1 cellular context compared by ENCODE assay signal in the genomic region with DNA sequence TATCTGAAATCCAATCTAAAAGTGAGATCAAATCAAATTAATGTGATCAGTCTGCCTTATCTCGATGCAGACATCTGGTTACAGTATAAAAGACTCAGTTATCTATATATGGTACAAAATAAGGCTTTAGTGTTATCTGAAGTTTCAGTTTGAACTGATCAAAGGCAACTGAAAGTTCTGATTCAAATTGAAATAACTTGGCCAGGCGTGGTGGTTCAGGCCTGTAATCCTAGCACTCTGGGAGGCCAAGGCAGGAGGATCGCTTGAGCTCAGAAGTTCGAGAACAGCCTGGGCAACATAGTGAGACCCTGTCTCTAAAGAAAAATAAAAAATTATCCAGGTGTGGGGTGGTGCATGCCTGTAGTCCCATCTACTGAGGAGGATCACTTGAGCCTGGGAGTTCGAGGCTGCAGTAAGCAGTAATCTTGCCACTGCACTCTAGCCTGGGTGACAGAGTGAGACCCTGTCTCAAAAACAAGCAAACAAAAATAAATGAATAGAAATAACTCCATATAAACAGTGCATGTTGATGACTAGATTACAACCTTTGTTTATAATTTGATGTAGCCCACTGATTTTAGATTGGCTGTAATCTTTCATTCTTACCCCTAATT.
TF ChIP-seq lines count a peak whose summit lies in the region.

No MANE protein-coding gene starts in this region.

TF ChIP-seq in GM12878, 131 proteins besides CTCF, POLR2A, EP300 and RAD21:
- TF ChIP-seq ETV6 (conservative IDR thresholded peaks at IDR 0.05 in 1 of 2, IDR thresholded peaks at IDR 0.05 in 1 of 2; ENCODE audit: borderline replicate concordance in 1 of 2, low read depth in 1 of 2) (0 out of 4 replicates have a peak, but pooled peaks of 1 of the 2 experiments have one; percentile 36), JUNB (IDR thresholded peaks at IDR 0.05) (peak; percentile 93), ATF2 (IDR thresholded peaks at IDR 0.05; ENCODE audit: low read length) (peak; percentile 56; the same call in 1 of the 2 replicates), IRF4 (IDR thresholded peaks at IDR 0.05; ENCODE audit: low read depth, low read length) (peak; percentile 84), ZBED1 (IDR thresholded peaks at IDR 0.05; ENCODE audit: borderline replicate concordance) (peak; percentile 76; the same call in 1 of the 2 replicates), NR2F1 (conservative IDR thresholded peaks at IDR 0.05) (peak; percentile 31; the same call in 1 of the 2 replicates), DPF2 (IDR thresholded peaks at IDR 0.05) (peak; percentile 90), PAX5 (IDR thresholded peaks at IDR 0.05; ENCODE audit: borderline replicate concordance, low read depth, low read length) (0 out of 2 replicates have a peak, but pooled peaks have one; percentile 13), MEF2A (IDR thresholded peaks at IDR 0.05; ENCODE audit: insufficient read depth, low read depth, low read length) (peak; percentile 91), TCF7 (IDR thresholded peaks at IDR 0.05; ENCODE audit: borderline replicate concordance) (peak; percentile 97), SRF (IDR thresholded peaks at IDR 0.05; ENCODE audit: low read depth in 2 of 2, low read length in 2 of 2) (0 out of 4 replicates have a peak, but pooled peaks of 1 of the 2 experiments have one; percentile 24), CREM (IDR thresholded peaks at IDR 0.05; ENCODE audit: low read depth) (peak; percentile 71; the same call in 1 of the 2 replicates), CBX5 (IDR thresholded peaks at IDR 0.05; ENCODE audit: low read depth) (peak; percentile 58; the same call in 1 of the 2 replicates), JUND (IDR thresholded peaks at IDR 0.05; ENCODE audit: low read depth, low read length) (peak; percentile 59; the same call in 1 of the 2 replicates), MEF2B (IDR thresholded peaks at IDR 0.05; ENCODE audit: partially characterized antibody, poor library complexity, severe bottlenecking) (peak; percentile 85), BCL3 (IDR thresholded peaks at IDR 0.05; ENCODE audit: borderline replicate concordance, insufficient read depth, low read depth, low read length, poor library complexity, severe bottlenecking) (peak; percentile 46), CHD4 (IDR thresholded peaks at IDR 0.05) (0 out of 2 replicates have a peak, but pooled peaks have one; percentile 59), IKZF1 (conservative IDR thresholded peaks at IDR 0.05) (peak; percentile 51; the same call in 1 of the 2 replicates), SMARCA5 (IDR thresholded peaks at IDR 0.05) (peak; percentile 77; the same call in 1 of the 2 replicates), BCL11A (IDR thresholded peaks at IDR 0.05; ENCODE audit: low read depth, low read length) (peak; percentile 43; the same call in 1 of the 2 replicates), IKZF2 (IDR thresholded peaks at IDR 0.05) (peak; percentile 41 to 49; a peak in 2 of 4 replicates), NFIC (IDR thresholded peaks at IDR 0.05; ENCODE audit: low read depth, low read length) (peak; percentile 71; the same call in 1 of the 2 replicates), EED (IDR thresholded peaks at IDR 0.05; ENCODE audit: low read depth) (peak; percentile 56; the same call in 1 of the 2 replicates), ZNF24 (IDR thresholded peaks at IDR 0.05) (peak; percentile 52; the same call in 1 of the 2 replicates), RUNX3 (IDR thresholded peaks at IDR 0.05; ENCODE audit: low read length) (peak; percentile 88), NBN (IDR thresholded peaks at IDR 0.05) (0 out of 2 replicates have a peak, but pooled peaks have one; percentile 21), MTA2 (IDR thresholded peaks at IDR 0.05; ENCODE audit: low read depth) (peak; percentile 65), FOXM1 (IDR thresholded peaks at IDR 0.05; ENCODE audit: low read depth, low read length) (peak; percentile 79), PML (IDR thresholded peaks at IDR 0.05; ENCODE audit: low read length) (0 out of 2 replicates have a peak, but pooled peaks have one; percentile 48), ZNF217 (IDR thresholded peaks at IDR 0.05) (peak; percentile 99)
- TF ChIP-seq, protein P1, sequence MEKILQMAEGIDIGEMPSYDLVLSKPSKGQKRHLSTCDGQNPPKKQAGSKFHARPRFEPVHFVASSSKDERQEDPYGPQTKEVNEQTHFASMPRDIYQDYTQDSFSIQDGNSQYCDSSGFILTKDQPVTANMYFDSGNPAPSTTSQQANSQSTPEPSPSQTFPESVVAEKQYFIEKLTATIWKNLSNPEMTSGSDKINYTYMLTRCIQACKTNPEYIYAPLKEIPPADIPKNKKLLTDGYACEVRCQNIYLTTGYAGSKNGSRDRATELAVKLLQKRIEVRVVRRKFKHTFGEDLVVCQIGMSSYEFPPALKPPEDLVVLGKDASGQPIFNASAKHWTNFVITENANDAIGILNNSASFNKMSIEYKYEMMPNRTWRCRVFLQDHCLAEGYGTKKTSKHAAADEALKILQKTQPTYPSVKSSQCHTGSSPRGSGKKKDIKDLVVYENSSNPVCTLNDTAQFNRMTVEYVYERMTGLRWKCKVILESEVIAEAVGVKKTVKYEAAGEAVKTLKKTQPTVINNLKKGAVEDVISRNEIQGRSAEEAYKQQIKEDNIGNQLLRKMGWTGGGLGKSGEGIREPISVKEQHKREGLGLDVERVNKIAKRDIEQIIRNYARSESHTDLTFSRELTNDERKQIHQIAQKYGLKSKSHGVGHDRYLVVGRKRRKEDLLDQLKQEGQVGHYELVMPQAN (conservative IDR thresholded peaks at IDR 0.05), result peak; percentile 66
- TF ChIP-seq, protein P2, sequence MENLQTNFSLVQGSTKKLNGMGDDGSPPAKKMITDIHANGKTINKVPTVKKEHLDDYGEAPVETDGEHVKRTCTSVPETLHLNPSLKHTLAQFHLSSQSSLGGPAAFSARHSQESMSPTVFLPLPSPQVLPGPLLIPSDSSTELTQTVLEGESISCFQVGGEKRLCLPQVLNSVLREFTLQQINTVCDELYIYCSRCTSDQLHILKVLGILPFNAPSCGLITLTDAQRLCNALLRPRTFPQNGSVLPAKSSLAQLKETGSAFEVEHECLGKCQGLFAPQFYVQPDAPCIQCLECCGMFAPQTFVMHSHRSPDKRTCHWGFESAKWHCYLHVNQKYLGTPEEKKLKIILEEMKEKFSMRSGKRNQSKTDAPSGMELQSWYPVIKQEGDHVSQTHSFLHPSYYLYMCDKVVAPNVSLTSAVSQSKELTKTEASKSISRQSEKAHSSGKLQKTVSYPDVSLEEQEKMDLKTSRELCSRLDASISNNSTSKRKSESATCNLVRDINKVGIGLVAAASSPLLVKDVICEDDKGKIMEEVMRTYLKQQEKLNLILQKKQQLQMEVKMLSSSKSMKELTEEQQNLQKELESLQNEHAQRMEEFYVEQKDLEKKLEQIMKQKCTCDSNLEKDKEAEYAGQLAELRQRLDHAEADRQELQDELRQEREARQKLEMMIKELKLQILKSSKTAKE (IDR thresholded peaks at IDR 0.05; ENCODE audit: low read depth, poor library complexity, severe bottlenecking), result peak; percentile 42
